In the genomic region with DNA sequence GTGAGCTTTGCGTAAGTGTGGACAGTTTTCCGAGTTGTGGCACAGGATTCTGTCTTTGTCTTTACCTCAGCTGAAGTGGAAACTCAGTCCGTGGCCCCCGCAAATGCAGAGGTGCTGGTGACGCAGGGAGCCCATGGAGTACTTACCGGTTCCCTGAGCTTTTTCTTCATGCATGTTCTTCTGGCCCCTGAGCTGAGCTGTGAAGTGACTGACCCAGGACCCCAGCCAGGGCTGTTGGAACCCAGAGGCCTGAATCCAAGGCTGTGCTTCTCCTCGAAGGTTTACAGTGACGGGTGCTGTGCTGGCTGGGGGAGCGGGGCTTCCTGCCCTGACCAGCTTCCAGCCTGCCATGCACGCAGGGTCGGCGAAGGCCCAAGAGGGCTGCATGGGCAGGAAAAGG, we compare ENCODE assay signal across 15 cellular contexts.
DNase-seq lines count a peak whose midpoint lies in the region; ATAC-seq, FAIRE-seq and TF ChIP-seq lines count a peak whose summit lies in the region.
"Had no signal": no experiment of that assay in that cellular context is flagged by ENCODE, and none has a peak within 500 bp of the region (broad histone marks: within the 10 kb centered on the region; RNA-seq: fewer than 3 reads in every experiment).

No MANE protein-coding gene starts in this region.

- TF ChIP-seq RAD21 in HepG2 (CRISPR knock-in tag; IDR thresholded peaks at IDR 0.05), result no peak

- H3K4me1 Mint-ChIP-seq in activated T-helper 1 cell treated with anti-CD3 and anti-CD28 coated beads, Interleukin-12 subunit alpha, Interleukin-12 subunit beta, Interleukin-2, Interleukin-4 antibody, amounts not matched to agents 30 ng/mL and 10 ng/mL and 1 ng/mL, durations not matched to agents 14 hours and 24 hours and 36 hours (ENCODE audit: low read depth), result no peaks in the 10 kb centered on the region
- H3K4me1 Mint-ChIP-seq: B cell; CD8-positive, alpha-beta memory T cell had no signal

- TF ChIP-seq EP300 in HepG2 (IDR thresholded peaks at IDR 0.05; ENCODE audit: low read depth in 2 of 2, low read length in 2 of 2), result no peak
- TF ChIP-seq EP300 in HepG2 (CRISPR knock-in tag; IDR thresholded peaks at IDR 0.05; ENCODE audit: borderline replicate concordance), result no peak
- no peak for TF ChIP-seq EP300 in sigmoid colon (IDR thresholded peaks at IDR 0.05)

- POLR2A ChIA-PET in HepG2 (lab: Yijun Ruan, JAX), result no interaction called here

- FAIRE-seq in HepG2 (lab: Jason Lieb, UNC), result no peak
- FAIRE-seq: A204.1, H1 had no signal

- ATAC-seq in right lobe of liver (no peak), HepG2 (no peak), left lobe of liver (no peak), HG02884 (IDR thresholded peaks at IDR 0.05; ENCODE audit: unreplicated experiment) (no peak)

- TF ChIP-seq POLR2A in right lobe of liver (IDR thresholded peaks at IDR 0.05) (no peak), HepG2 (IDR thresholded peaks at IDR 0.05; ENCODE audit: insufficient read depth in 1 of 2, low read depth in 2 of 2, low read length in 2 of 2) (no peak), sigmoid colon (IDR thresholded peaks at IDR 0.05) (no peak)

- H3K4me3 ChIP-seq in right lobe of liver (no peak overlapping the region), HepG2 (replicated peaks in 1 of 3; ENCODE audit: insufficient read depth in 1 of 3, low read depth in 2 of 3, low read length in 3 of 3) (no peak overlapping the region), sigmoid colon (no peak overlapping the region)
- H3K4me3 ChIP-seq: HAP-1 had no signal

- CTCF ChIA-PET in HepG2 (lab: Yijun Ruan, JAX; ENCODE audit: low intra/inter-chr PET ratio, low total read pairs), result no interaction called here

- peak in 2 of 3 donors; percentile 5 to 22 for DNase-seq in right lobe of liver
- no peak for DNase-seq in HepG2 (ENCODE audit: low spot score)
- peak; percentile 23 for DNase-seq in left lobe of liver (ENCODE audit: low spot score)
- DNase-seq in sigmoid colon, result peak; percentile 29
- no peak for DNase-seq in activated T-helper 1 cell treated with anti-CD3 and anti-CD28 coated beads, Interleukin-12 subunit alpha, Interleukin-12 subunit beta, Interleukin-2, Interleukin-4 antibody, amounts not matched to agents 30 ng/mL and 10 ng/mL and 1 ng/mL, durations not matched to agents 14 hours and 24 hours and 36 hours (ENCODE audit: low spot score)
- no peak for DNase-seq in C1 segment of cervical spinal cord (lab: John Stamatoyannopoulos, UW)
- DNase-seq: CD8-positive, alpha-beta memory T cell; DND-41; GDM1 had no signal

- WGBS in right lobe of liver (ENCODE audit: insufficient coverage, low coverage, low lambda C conversion rate, missing lambda C conversion rate), result 57% methylated on average over 3 of the region's 12 CpGs
- 59% methylated on average over 8 of the region's 12 CpGs for WGBS in HepG2 (ENCODE audit: low lambda C conversion rate)
- WGBS in sigmoid colon, 2 donors, result 92% methylated on average over 12 of the region's 12 CpGs

- H3K9me3 ChIP-seq in right lobe of liver (no peaks in the 10 kb centered on the region), HepG2 (ENCODE audit: low read length) (no peaks in the 10 kb centered on the region), sigmoid colon (no peaks in the 10 kb centered on the region)
- H3K9me3 ChIP-seq: Caco-2, HAP-1 had no signal

- no peak overlapping the region for H3K4me3 Mint-ChIP-seq in activated T-helper 1 cell treated with anti-CD3 and anti-CD28 coated beads, Interleukin-12 subunit alpha, Interleukin-12 subunit beta, Interleukin-2, Interleukin-4 antibody, amounts not matched to agents 30 ng/mL and 10 ng/mL and 1 ng/mL, durations not matched to agents 14 hours and 24 hours and 36 hours
- H3K4me3 Mint-ChIP-seq: B cell; CD8-positive, alpha-beta memory T cell had no signal

- TF ChIP-seq CTCF in right lobe of liver (IDR thresholded peaks at IDR 0.05), result no peak
- no peak for TF ChIP-seq CTCF in HepG2 (CRISPR knock-in tag; IDR thresholded peaks at IDR 0.05)
- TF ChIP-seq CTCF in sigmoid colon (IDR thresholded peaks at IDR 0.05), result no peak

- H3K27me3 ChIP-seq in right lobe of liver (no peaks in the 10 kb centered on the region), HepG2 (ENCODE audit: control insufficient read depth in 1 of 2, insufficient read depth in 2 of 2, low read length in 2 of 2) (peaks cover 0 to 4% of the 10 kb centered on the region in 2 experiments; a peak in 1 of 5 replicates), sigmoid colon (no peaks in the 10 kb centered on the region)

- H3K4me1 ChIP-seq in right lobe of liver (no peaks in the 10 kb centered on the region), HepG2 (ENCODE audit: insufficient read depth, low read length) (no peaks in the 10 kb centered on the region), sigmoid colon (peaks cover 0 to 13% (median 11%) of the 10 kb centered on the region in 4 donors)
- H3K4me1 ChIP-seq: Caco-2, HAP-1 had no signal

- no peak overlapping the region for H3K9ac ChIP-seq in HepG2 (ENCODE audit: insufficient read depth, low read depth, low read length)

- in situ Hi-C loops in HepG2 (cut with HindIII; ENCODE audit: extremely low pct_ligation_motif_present, low pct_unique_long_range_greater_than_20kb), result no loop called here

- no peaks in the 10 kb centered on the region for H3K79me2 ChIP-seq in HepG2 (ENCODE audit: insufficient read depth, low read length)

- H3K27me3 Mint-ChIP-seq in activated T-helper 1 cell treated with anti-CD3 and anti-CD28 coated beads, Interleukin-12 subunit alpha, Interleukin-12 subunit beta, Interleukin-2, Interleukin-4 antibody, amounts not matched to agents 30 ng/mL and 10 ng/mL and 1 ng/mL, durations not matched to agents 14 hours and 24 hours and 36 hours (ENCODE audit: insufficient read depth), result no peaks in the 10 kb centered on the region

- H4K20me1 ChIP-seq in HepG2 (ENCODE audit: insufficient read depth, low read length), result no peaks in the 10 kb centered on the region

- intact Hi-C loops in right lobe of liver (cut with DNase I) (no loop called here), HepG2 (cut with micrococcal nuclease; ENCODE audit: unreplicated experiment) (no loop called here), sigmoid colon (cut with DNase I) (no loop called here)
- intact Hi-C loops in activated T-helper 1 cell treated with anti-CD3 and anti-CD28 coated beads, Interleukin-12 subunit alpha, Interleukin-12 subunit beta, Interleukin-2, Interleukin-4 antibody, amounts not matched to agents 30 ng/mL and 10 ng/mL and 1 ng/mL, durations not matched to agents 14 hours and 24 hours and 36 hours (cut with micrococcal nuclease), result no loop called here

- no TSS peak for BruUV-seq in HepG2 (replicated peaks; lab: Mats Ljungman, UMichigan)

- no peaks in the 10 kb centered on the region for H3K9me3 Mint-ChIP-seq in activated T-helper 1 cell treated with anti-CD3 and anti-CD28 coated beads, Interleukin-12 subunit alpha, Interleukin-12 subunit beta, Interleukin-2, Interleukin-4 antibody, amounts not matched to agents 30 ng/mL and 10 ng/mL and 1 ng/mL, durations not matched to agents 14 hours and 24 hours and 36 hours

- H3K27ac ChIP-seq in right lobe of liver, result no peak overlapping the region
- H3K27ac ChIP-seq in HepG2 (ENCODE audit: extremely low read length, insufficient read depth, low read length), result no peak overlapping the region
- H3K27ac ChIP-seq in sigmoid colon, result no peak overlapping the region

- H3K36me3 ChIP-seq in right lobe of liver (no peaks in the 10 kb centered on the region), HepG2 (replicated peaks in 1 of 2; ENCODE audit: control insufficient read depth in 1 of 2, insufficient read depth in 2 of 2, low read length in 2 of 2) (no peaks in the 10 kb centered on the region), sigmoid colon (no peaks in the 10 kb centered on the region)
- H3K36me3 ChIP-seq: HAP-1 had no signal

- no peak overlapping the region for H3K27ac Mint-ChIP-seq in activated T-helper 1 cell treated with anti-CD3 and anti-CD28 coated beads, Interleukin-12 subunit alpha, Interleukin-12 subunit beta, Interleukin-2, Interleukin-4 antibody, amounts not matched to agents 30 ng/mL and 10 ng/mL and 1 ng/mL, durations not matched to agents 14 hours and 24 hours and 36 hours
- H3K27ac Mint-ChIP-seq: B cell had no signal

- H3K4me2 ChIP-seq in HepG2 (ENCODE audit: low read depth, low read length), result no peak overlapping the region

- H3K36me3 Mint-ChIP-seq in activated T-helper 1 cell treated with anti-CD3 and anti-CD28 coated beads, Interleukin-12 subunit alpha, Interleukin-12 subunit beta, Interleukin-2, Interleukin-4 antibody, amounts not matched to agents 30 ng/mL and 10 ng/mL and 1 ng/mL, durations not matched to agents 14 hours and 24 hours and 36 hours (ENCODE audit: low read depth), result no peaks in the 10 kb centered on the region

- H2AFZ ChIP-seq in HepG2 (ENCODE audit: low read length), result no peak overlapping the region

TF ChIP-seq in HepG2, 621 proteins besides CTCF, POLR2A, EP300 and RAD21:
- TF ChIP-seq EHMT2 (IDR thresholded peaks at IDR 0.05; ENCODE audit: borderline replicate concordance, low read depth, low read length) (no peak), ZNF777 (CRISPR knock-in tag; IDR thresholded peaks at IDR 0.05) (no peak), NR2C2 (CRISPR knock-in tag; IDR thresholded peaks at IDR 0.05; ENCODE audit: borderline replicate concordance) (no peak), ZNF101 (CRISPR knock-in tag; IDR thresholded peaks at IDR 0.05; ENCODE audit: borderline replicate concordance, low read depth) (no peak)

Comparison
In these comparisons a context has a peak if more than half of its experiments do, and no peak if none do; other contexts are left out.
1. DNase-seq: peak in right lobe of liver (2 of 3), left lobe of liver (single experiment) and sigmoid colon (single experiment); none in HepG2 (single experiment), activated T-helper 1 cell treated with anti-CD3 and anti-CD28 coated beads, Interleukin-12 subunit alpha, Interleukin-12 subunit beta, Interleukin-2, Interleukin-4 antibody, amounts not matched to agents 30 ng/mL and 10 ng/mL and 1 ng/mL, durations not matched to agents 14 hours and 24 hours and 36 hours (single experiment) and C1 segment of cervical spinal cord (0 of 14).